8 cellular contexts compared by ENCODE assay signal in genomic region chr20:38674178-38675133, GRCh38. TPM values are rescaled to one million over a fixed set of nuclear protein-coding genes. Genes with fewer than 3 reads are reported as not detected.
DNase-seq lines count a peak whose midpoint lies in the region; TF ChIP-seq lines count a peak whose summit lies in the region.

No MANE protein-coding gene starts in this region.

- intact Hi-C loops in activated T-helper 1 cell treated with anti-CD3 and anti-CD28 coated beads, Interleukin-12 subunit alpha, Interleukin-12 subunit beta, Interleukin-2, Interleukin-4 antibody, amounts not matched to agents 30 ng/mL and 10 ng/mL and 1 ng/mL, durations not matched to agents 14 hours and 24 hours and 36 hours (cut with micrococcal nuclease): loop anchor here (1.0 to 5.0 kb wide), 2 partner anchors 58 to 74 kb away; partner anchors contain the start of gene ACTR5
- intact Hi-C loops in stomach (cut with DNase I; ENCODE audit: low total_unique reads): no loop called here

- H3K27me3 ChIP-seq in neural progenitor cell: peaks cover 82% of the 10 kb centered on the region
- H3K27me3 ChIP-seq in stomach: peaks cover 11 to 69% (median 37%) of the 10 kb centered on the region in 3 donors

- H3K27me3 Mint-ChIP-seq in activated T-helper 1 cell treated with anti-CD3 and anti-CD28 coated beads, Interleukin-12 subunit alpha, Interleukin-12 subunit beta, Interleukin-2, Interleukin-4 antibody, amounts not matched to agents 30 ng/mL and 10 ng/mL and 1 ng/mL, durations not matched to agents 14 hours and 24 hours and 36 hours (ENCODE audit: insufficient read depth): peaks cover 35% of the 10 kb centered on the region
- H3K27me3 Mint-ChIP-seq in neural progenitor cell (ENCODE audit: insufficient read depth, low read depth): peaks cover 49% of the 10 kb centered on the region

- H3K4me3 ChIP-seq in fibroblast of pulmonary artery (replicated peaks; ENCODE audit: low read depth, low read length) (peak overlapping the region; percentile 64), neural progenitor cell (peak overlapping the region; percentile 57), stomach (peak overlapping the region; percentile 36 to 54 (median 49))

- H3K9me3 ChIP-seq in neural progenitor cell (ENCODE audit: low read depth) (no peaks in the 10 kb centered on the region), stomach (no peaks in the 10 kb centered on the region)

- TF ChIP-seq POLR2A in stomach (IDR thresholded peaks at IDR 0.05): no peak

- H3K27ac ChIP-seq in neural progenitor cell (no peak overlapping the region), stomach (no peak overlapping the region)

- peaks cover under 1% of the 10 kb centered on the region for H4K20me1 ChIP-seq in neural progenitor cell (ENCODE audit: low read depth)

- no peaks in the 10 kb centered on the region for H3K36me3 ChIP-seq in neural progenitor cell
- no peaks in the 10 kb centered on the region for H3K36me3 ChIP-seq in stomach

- TF ChIP-seq CTCF in GM20000 (IDR thresholded peaks at IDR 0.05; ENCODE audit: extremely low read depth, missing control alignments) (no peak), fibroblast of pulmonary artery (IDR thresholded peaks at IDR 0.05; ENCODE audit: low read length, missing control alignments) (no peak), neural progenitor cell (IDR thresholded peaks at IDR 0.05) (no peak), stomach (IDR thresholded peaks at IDR 0.05) (no peak)

- TF ChIP-seq EP300 in stomach (IDR thresholded peaks at IDR 0.05): no peak

- H3K4me2 ChIP-seq in neural progenitor cell: peak overlapping the region; percentile 88

- no peaks in the 10 kb centered on the region for H3K79me2 ChIP-seq in neural progenitor cell (ENCODE audit: low read depth)

- peaks cover 12% of the 10 kb centered on the region for H3K4me1 Mint-ChIP-seq in activated T-helper 1 cell treated with anti-CD3 and anti-CD28 coated beads, Interleukin-12 subunit alpha, Interleukin-12 subunit beta, Interleukin-2, Interleukin-4 antibody, amounts not matched to agents 30 ng/mL and 10 ng/mL and 1 ng/mL, durations not matched to agents 14 hours and 24 hours and 36 hours (ENCODE audit: low read depth)
- peaks cover 7% of the 10 kb centered on the region for H3K4me1 Mint-ChIP-seq in neural progenitor cell

- H3K36me3 Mint-ChIP-seq in activated T-helper 1 cell treated with anti-CD3 and anti-CD28 coated beads, Interleukin-12 subunit alpha, Interleukin-12 subunit beta, Interleukin-2, Interleukin-4 antibody, amounts not matched to agents 30 ng/mL and 10 ng/mL and 1 ng/mL, durations not matched to agents 14 hours and 24 hours and 36 hours (ENCODE audit: low read depth): no peaks in the 10 kb centered on the region
- H3K36me3 Mint-ChIP-seq in neural progenitor cell: no peaks in the 10 kb centered on the region

- WGBS in stomach, 5 donors: 7 to 13% (median 8%) methylated on average over 45 to 83 of the region's 83 CpGs

- peak overlapping the region; percentile 74 for H3K27ac Mint-ChIP-seq in activated T-helper 1 cell treated with anti-CD3 and anti-CD28 coated beads, Interleukin-12 subunit alpha, Interleukin-12 subunit beta, Interleukin-2, Interleukin-4 antibody, amounts not matched to agents 30 ng/mL and 10 ng/mL and 1 ng/mL, durations not matched to agents 14 hours and 24 hours and 36 hours
- H3K27ac Mint-ChIP-seq in neural progenitor cell: no peak overlapping the region

- H2AFZ ChIP-seq in neural progenitor cell (replicated peaks): peak overlapping the region; percentile 68

- H3K9ac ChIP-seq in neural progenitor cell: no peak overlapping the region

- peak; percentile 80 for DNase-seq in AG08395 (ENCODE audit: low spot score)
- peak; percentile 89 for DNase-seq in GM20000 (ENCODE audit: low spot score)
- peak; percentile 25 for DNase-seq in NCI-H524 treated with DMSO at 0.1 percent for 48 hours (lab: John Stamatoyannopoulos, UW)
- peak; percentile 38 for DNase-seq in activated T-helper 1 cell treated with anti-CD3 and anti-CD28 coated beads, Interleukin-12 subunit alpha, Interleukin-12 subunit beta, Interleukin-2, Interleukin-4 antibody, amounts not matched to agents 30 ng/mL and 10 ng/mL and 1 ng/mL, durations not matched to agents 14 hours and 24 hours and 36 hours (ENCODE audit: low spot score)
- DNase-seq in fibroblast of pulmonary artery (ENCODE audit: low read depth): peak; percentile 57
- peak; percentile 86 for DNase-seq in neural progenitor cell (ENCODE audit: low spot score)
- no peak for DNase-seq in stomach
- DNase-seq in HuH-7.5 (ENCODE audit: low spot score): no peak

- H3K9me3 Mint-ChIP-seq in activated T-helper 1 cell treated with anti-CD3 and anti-CD28 coated beads, Interleukin-12 subunit alpha, Interleukin-12 subunit beta, Interleukin-2, Interleukin-4 antibody, amounts not matched to agents 30 ng/mL and 10 ng/mL and 1 ng/mL, durations not matched to agents 14 hours and 24 hours and 36 hours: no peaks in the 10 kb centered on the region
- H3K9me3 Mint-ChIP-seq in neural progenitor cell: no peaks in the 10 kb centered on the region

- H3K4me1 ChIP-seq in neural progenitor cell (peaks cover 14% of the 10 kb centered on the region), stomach (peaks cover 5 to 17% (median 16%) of the 10 kb centered on the region in 4 donors)

- peaks cover 31% of the 10 kb centered on the region for H3F3A ChIP-seq in neural progenitor cell (ENCODE audit: low read depth)

- H3K4me3 Mint-ChIP-seq in activated T-helper 1 cell treated with anti-CD3 and anti-CD28 coated beads, Interleukin-12 subunit alpha, Interleukin-12 subunit beta, Interleukin-2, Interleukin-4 antibody, amounts not matched to agents 30 ng/mL and 10 ng/mL and 1 ng/mL, durations not matched to agents 14 hours and 24 hours and 36 hours: peak overlapping the region; percentile 77
- peak overlapping the region; percentile 87 for H3K4me3 Mint-ChIP-seq in neural progenitor cell

RNA-seq across cellular contexts. Expression of gene SLC32A1, which starts 49.8 kb away (rescaled TPM):
- not detected in 2 replicates for total RNA-seq in activated T-helper 1 cell treated with anti-CD3 and anti-CD28 coated beads, Interleukin-12 subunit alpha, Interleukin-12 subunit beta, Interleukin-2, Interleukin-4 antibody, amounts not matched to agents 30 ng/mL and 10 ng/mL and 1 ng/mL, durations not matched to agents 14 hours and 24 hours and 36 hours
- total RNA-seq in neural progenitor cell (ENCODE audit: low replicate concordance) (0.04 and 0.37 TPM in 2 replicates), stomach (not detected)
- polyA plus RNA-seq in stomach: not detected

Comparison
In these comparisons a context has a peak if more than half of its experiments do, and no peak if none do; other contexts are left out.
1. DNase-seq: peak in AG08395 (single experiment), GM20000 (single experiment), NCI-H524 treated with DMSO at 0.1 percent for 48 hours (single experiment), activated T-helper 1 cell treated with anti-CD3 and anti-CD28 coated beads, Interleukin-12 subunit alpha, Interleukin-12 subunit beta, Interleukin-2, Interleukin-4 antibody, amounts not matched to agents 30 ng/mL and 10 ng/mL and 1 ng/mL, durations not matched to agents 14 hours and 24 hours and 36 hours (single experiment), fibroblast of pulmonary artery (single experiment) and neural progenitor cell (single experiment); none in stomach (single experiment) and HuH-7.5 (single experiment).
2. Peak in every context shown above with its lines, with median percentiles within 50 percentile points of each other: H3K4me3 ChIP-seq.